In genomic region chr2:128624425-128624795, GRCh38 we compare ENCODE assay signal across 1 cellular context.
TF ChIP-seq lines count a peak whose summit lies in the region.

No MANE protein-coding gene starts in this region.

TF ChIP-seq in GM12878, 131 proteins besides CTCF, POLR2A, EP300 and RAD21 (continued from another document):
- TF ChIP-seq BCL3 (IDR thresholded peaks at IDR 0.05; ENCODE audit: borderline replicate concordance, insufficient read depth, low read depth, low read length, poor library complexity, severe bottlenecking) (no peak), E4F1 (IDR thresholded peaks at IDR 0.05; ENCODE audit: borderline replicate concordance, partially characterized antibody) (no peak), SUZ12 (IDR thresholded peaks at IDR 0.05; ENCODE audit: unreplicated experiment) (no peak), SUPT20H (IDR thresholded peaks at IDR 0.05; ENCODE audit: borderline replicate concordance, control insufficient read depth, low read depth, low read length) (no peak), SMAD1 (IDR thresholded peaks at IDR 0.05; ENCODE audit: low read depth, partially characterized antibody) (no peak), MEF2B (IDR thresholded peaks at IDR 0.05; ENCODE audit: partially characterized antibody, poor library complexity, severe bottlenecking) (no peak)
